In genomic region chr1:17270891-17271765, GRCh38 we compare ENCODE assay signal across 26 cellular contexts. TPM values are rescaled to one million over a fixed set of nuclear protein-coding genes. Genes with fewer than 3 reads are reported as not detected.
"Had no signal": no experiment of that assay in that cellular context is flagged by ENCODE, and none has a peak within 500 bp of the region (broad histone marks: within the 10 kb centered on the region; RNA-seq: fewer than 3 reads in every experiment).

No MANE protein-coding gene starts in this region.

- H3K27me3 Mint-ChIP-seq: dendritic cell treated with granulocyte-macrophage colony-stimulating factor and Interleukin-4, amounts not matched to agents 40 ng/mL and 50 ng/mL, for 4 days had no signal

- H3K27ac ChIP-seq: esophagus squamous epithelium, gastroesophageal sphincter, hepatocyte, right atrium auricular region, sigmoid colon, skin epidermis, stomach, thoracic aorta, transverse colon had no signal

- H3K27me3 ChIP-seq: hepatocyte, right atrium auricular region had no signal

- H3K36me3 ChIP-seq: esophagus squamous epithelium, gastroesophageal sphincter, right atrium auricular region, sigmoid colon, stomach, thoracic aorta, transverse colon had no signal

- H3K9me3 Mint-ChIP-seq: central memory CD8-positive, alpha-beta T cell; dendritic cell treated with granulocyte-macrophage colony-stimulating factor and Interleukin-4, amounts not matched to agents 40 ng/mL and 50 ng/mL, for 4 days; effector memory CD8-positive, alpha-beta T cell; natural killer cell; neural crest cell had no signal

- H3K9me3 ChIP-seq: esophagus squamous epithelium, gastroesophageal sphincter, right atrium auricular region, sigmoid colon, stomach, thoracic aorta, transverse colon had no signal

- H3K4me3 ChIP-seq: esophagus squamous epithelium, gastroesophageal sphincter, hepatocyte, right atrium auricular region, sigmoid colon, skin epidermis, stomach, thoracic aorta, transverse colon had no signal

- DNase-seq: effector memory CD8-positive, alpha-beta T cell; esophagus squamous epithelium; foreskin fibroblast; glutamatergic neuron; kidney glomerular epithelial cell; mammary epithelial cell; natural killer cell; occipital lobe; sigmoid colon; stimulated activated CD4-positive, alpha-beta T cell treated with anti-CD3 and anti-CD28 coated beads, Interleukin-12 subunit alpha, Interleukin-12 subunit beta, amount 100 ng/mL, for 4 hours; stimulated activated naive CD4-positive, alpha-beta T cell; stomach; substantia nigra; transverse colon had no signal

- H3K4me1 Mint-ChIP-seq: central memory CD8-positive, alpha-beta T cell; natural killer cell; neural crest cell had no signal

- H3K27ac Mint-ChIP-seq: effector memory CD8-positive, alpha-beta T cell; natural killer cell had no signal

- H3K36me3 Mint-ChIP-seq: natural killer cell had no signal

- H3K4me3 Mint-ChIP-seq: central memory CD8-positive, alpha-beta T cell; dendritic cell treated with granulocyte-macrophage colony-stimulating factor and Interleukin-4, amounts not matched to agents 40 ng/mL and 50 ng/mL, for 4 days; effector memory CD8-positive, alpha-beta T cell; natural killer cell; neural crest cell had no signal

- H3K4me1 ChIP-seq: gastroesophageal sphincter, right atrium auricular region, sigmoid colon, stomach had no signal

RNA-seq across cellular contexts. Expression of gene PADI3, which starts 22.2 kb away (rescaled TPM):
- total RNA-seq: epithelial cell of proximal tubule, hepatocyte, liver, myocyte, natural killer cell, neural crest cell, occipital lobe, pulmonary artery endothelial cell, right atrium auricular region, sigmoid colon, stomach, thoracic aorta, transverse colon had no signal
- polyA plus RNA-seq: hepatocyte, liver had no signal

RNA-seq across cellular contexts. Expression of gene PADI4, which starts 36.9 kb away (rescaled TPM):
- total RNA-seq: epithelial cell of proximal tubule, esophagus squamous epithelium, hepatocyte, myocyte, neural crest cell, occipital lobe, pulmonary artery endothelial cell, sigmoid colon, transverse colon had no signal
- polyA plus RNA-seq: hepatocyte had no signal
